Comparison of ENCODE assay signal across 1 cellular context in the genomic region with DNA sequence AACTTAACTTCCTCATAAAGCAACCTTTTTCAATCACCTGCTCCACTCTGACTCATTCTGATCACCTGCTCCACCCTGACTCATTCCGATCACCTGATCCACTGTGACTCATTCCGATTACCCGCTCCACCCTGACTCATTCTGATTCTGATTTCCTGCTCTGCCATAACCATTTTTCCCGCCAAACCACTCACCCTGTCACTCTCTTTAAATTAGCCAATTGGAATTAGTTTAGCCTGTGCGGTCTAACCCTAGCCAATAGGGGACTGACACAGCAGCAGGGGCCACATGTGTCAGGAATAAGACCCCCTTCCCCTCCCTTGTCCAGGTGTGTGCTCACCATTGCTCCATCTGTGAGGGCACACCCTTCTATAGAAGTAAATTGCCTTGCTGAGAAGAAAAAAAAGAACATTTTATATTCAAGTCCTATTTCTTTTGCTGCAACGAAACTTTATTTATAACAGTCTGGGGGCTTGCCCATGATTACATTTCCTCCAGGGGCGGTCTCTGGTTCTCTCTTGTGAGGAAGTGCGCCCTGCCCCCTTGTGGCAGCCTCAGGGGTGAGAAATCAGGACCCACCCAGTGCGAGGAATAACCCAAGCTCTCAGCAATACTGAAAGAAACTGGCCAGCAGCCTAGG.
A peak's percentile ranks its signal among the peaks of the same experiment; 100 is the strongest.
TF ChIP-seq lines count a peak whose summit lies in the region.
"Not testable (repeated sequence)": the region's sequence is repeated elsewhere in the genome, so short reads cannot be mapped to it uniquely, and the experiment has no call there.

No MANE protein-coding gene starts in this region.

TF ChIP-seq in K562, 482 proteins besides CTCF, POLR2A, EP300 and RAD21 (continues in another document):
- TF ChIP-seq FOSL1 (tag; conservative IDR thresholded peaks at IDR 0.05) (peak; percentile 94), CBFA2T3 (IDR thresholded peaks at IDR 0.05) (0 out of 2 replicates have a peak, but pooled peaks have one; percentile 10), MYBL2 (IDR thresholded peaks at IDR 0.05; ENCODE audit: low read depth) (peak; percentile 71), RAD51 (IDR thresholded peaks at IDR 0.05; ENCODE audit: borderline replicate concordance, low read depth) (peak; percentile 58), ZEB2 (IDR thresholded peaks at IDR 0.05) (peak; percentile 60; the same call in 1 of the 2 replicates), TAF9B (IDR thresholded peaks at IDR 0.05; ENCODE audit: partially characterized antibody) (peak; percentile 73), ATF7 (IDR thresholded peaks at IDR 0.05) (peak; percentile 42; the same call in 1 of the 2 replicates), JUN (IDR thresholded peaks at IDR 0.05; ENCODE audit: borderline replicate concordance, low read depth, low read length) (peak; percentile 79), SMARCE1 (IDR thresholded peaks at IDR 0.05) (0 out of 2 replicates have a peak, but pooled peaks have one; percentile 19), CBFA2T2 (conservative IDR thresholded peaks at IDR 0.05) (peak; percentile 28; the same call in 1 of the 2 replicates), SMARCA4 (IDR thresholded peaks at IDR 0.05) (0 out of 2 replicates have a peak, but pooled peaks have one; percentile 21), TOE1 (IDR thresholded peaks at IDR 0.05; ENCODE audit: borderline replicate concordance) (peak; percentile 67; the same call in 1 of the 2 replicates), TRIM24 (IDR thresholded peaks at IDR 0.05) (peak; percentile 89 to 92), ARID1B (IDR thresholded peaks at IDR 0.05) (peak; percentile 29; the same call in 1 of the 2 replicates), JUND (IDR thresholded peaks at IDR 0.05; ENCODE audit: borderline replicate concordance, low read depth, low read length) (peak; percentile 69; the same call in 1 of the 2 replicates), JUND (tag; IDR thresholded peaks at IDR 0.05; ENCODE audit: borderline replicate concordance, low read depth, low read length) (peak; percentile 59; the same call in 1 of the 3 replicates)
- TF ChIP-seq, protein P1, sequence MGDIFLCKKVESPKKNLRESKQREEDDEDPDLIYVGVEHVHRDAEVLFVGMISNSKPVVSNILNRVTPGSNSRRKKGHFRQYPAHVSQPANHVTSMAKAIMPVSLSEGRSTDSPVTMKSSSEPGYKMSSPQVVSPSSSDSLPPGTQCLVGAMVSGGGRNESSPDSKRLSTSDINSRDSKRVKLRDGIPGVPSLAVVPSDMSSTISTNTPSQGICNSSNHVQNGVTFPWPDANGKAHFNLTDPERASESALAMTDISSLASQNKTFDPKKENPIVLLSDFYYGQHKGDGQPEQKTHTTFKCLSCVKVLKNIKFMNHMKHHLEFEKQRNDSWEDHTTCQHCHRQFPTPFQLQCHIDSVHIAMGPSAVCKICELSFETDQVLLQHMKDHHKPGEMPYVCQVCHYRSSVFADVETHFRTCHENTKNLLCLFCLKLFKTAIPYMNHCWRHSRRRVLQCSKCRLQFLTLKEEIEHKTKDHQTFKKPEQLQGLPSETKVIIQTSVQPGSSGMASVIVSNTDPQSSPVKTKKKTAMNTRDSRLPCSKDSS (IDR thresholded peaks at IDR 0.05; ENCODE audit: low read depth, partially characterized antibody) = peak; percentile 21
- TF ChIP-seq, protein P2, sequence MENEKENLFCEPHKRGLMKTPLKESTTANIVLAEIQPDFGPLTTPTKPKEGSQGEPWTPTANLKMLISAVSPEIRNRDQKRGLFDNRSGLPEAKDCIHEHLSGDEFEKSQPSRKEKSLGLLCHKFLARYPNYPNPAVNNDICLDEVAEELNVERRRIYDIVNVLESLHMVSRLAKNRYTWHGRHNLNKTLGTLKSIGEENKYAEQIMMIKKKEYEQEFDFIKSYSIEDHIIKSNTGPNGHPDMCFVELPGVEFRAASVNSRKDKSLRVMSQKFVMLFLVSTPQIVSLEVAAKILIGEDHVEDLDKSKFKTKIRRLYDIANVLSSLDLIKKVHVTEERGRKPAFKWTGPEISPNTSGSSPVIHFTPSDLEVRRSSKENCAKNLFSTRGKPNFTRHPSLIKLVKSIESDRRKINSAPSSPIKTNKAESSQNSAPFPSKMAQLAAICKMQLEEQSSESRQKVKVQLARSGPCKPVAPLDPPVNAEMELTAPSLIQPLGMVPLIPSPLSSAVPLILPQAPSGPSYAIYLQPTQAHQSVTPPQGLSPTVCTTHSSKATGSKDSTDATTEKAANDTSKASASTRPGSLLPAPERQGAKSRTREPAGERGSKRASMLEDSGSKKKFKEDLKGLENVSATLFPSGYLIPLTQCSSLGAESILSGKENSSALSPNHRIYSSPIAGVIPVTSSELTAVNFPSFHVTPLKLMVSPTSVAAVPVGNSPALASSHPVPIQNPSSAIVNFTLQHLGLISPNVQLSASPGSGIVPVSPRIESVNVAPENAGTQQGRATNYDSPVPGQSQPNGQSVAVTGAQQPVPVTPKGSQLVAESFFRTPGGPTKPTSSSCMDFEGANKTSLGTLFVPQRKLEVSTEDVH (IDR thresholded peaks at IDR 0.05; ENCODE audit: low read depth, partially characterized antibody) = peak; percentile 85
- not testable (repeated sequence) for TF ChIP-seq MYBL2 (CRISPR knock-in tag; IDR thresholded peaks at IDR 0.05; ENCODE audit: borderline replicate concordance); JUN (CRISPR knock-in tag; IDR thresholded peaks at IDR 0.05; ENCODE audit: borderline replicate concordance); TOE1 (CRISPR knock-in tag; IDR thresholded peaks at IDR 0.05; ENCODE audit: borderline replicate concordance, low read depth)
- TF ChIP-seq, protein P3, sequence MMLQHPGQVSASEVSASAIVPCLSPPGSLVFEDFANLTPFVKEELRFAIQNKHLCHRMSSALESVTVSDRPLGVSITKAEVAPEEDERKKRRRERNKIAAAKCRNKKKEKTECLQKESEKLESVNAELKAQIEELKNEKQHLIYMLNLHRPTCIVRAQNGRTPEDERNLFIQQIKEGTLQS (IDR thresholded peaks at IDR 0.05) = peak; percentile 94
- TF ChIP-seq, protein P3 (CRISPR knock-in tag; conservative IDR thresholded peaks at IDR 0.05) = not testable (repeated sequence)
- TF ChIP-seq, protein P4, sequence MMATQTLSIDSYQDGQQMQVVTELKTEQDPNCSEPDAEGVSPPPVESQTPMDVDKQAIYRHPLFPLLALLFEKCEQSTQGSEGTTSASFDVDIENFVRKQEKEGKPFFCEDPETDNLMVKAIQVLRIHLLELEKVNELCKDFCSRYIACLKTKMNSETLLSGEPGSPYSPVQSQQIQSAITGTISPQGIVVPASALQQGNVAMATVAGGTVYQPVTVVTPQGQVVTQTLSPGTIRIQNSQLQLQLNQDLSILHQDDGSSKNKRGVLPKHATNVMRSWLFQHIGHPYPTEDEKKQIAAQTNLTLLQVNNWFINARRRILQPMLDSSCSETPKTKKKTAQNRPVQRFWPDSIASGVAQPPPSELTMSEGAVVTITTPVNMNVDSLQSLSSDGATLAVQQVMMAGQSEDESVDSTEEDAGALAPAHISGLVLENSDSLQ (IDR thresholded peaks at IDR 0.05) = peak; percentile 92
- TF ChIP-seq, protein P5, sequence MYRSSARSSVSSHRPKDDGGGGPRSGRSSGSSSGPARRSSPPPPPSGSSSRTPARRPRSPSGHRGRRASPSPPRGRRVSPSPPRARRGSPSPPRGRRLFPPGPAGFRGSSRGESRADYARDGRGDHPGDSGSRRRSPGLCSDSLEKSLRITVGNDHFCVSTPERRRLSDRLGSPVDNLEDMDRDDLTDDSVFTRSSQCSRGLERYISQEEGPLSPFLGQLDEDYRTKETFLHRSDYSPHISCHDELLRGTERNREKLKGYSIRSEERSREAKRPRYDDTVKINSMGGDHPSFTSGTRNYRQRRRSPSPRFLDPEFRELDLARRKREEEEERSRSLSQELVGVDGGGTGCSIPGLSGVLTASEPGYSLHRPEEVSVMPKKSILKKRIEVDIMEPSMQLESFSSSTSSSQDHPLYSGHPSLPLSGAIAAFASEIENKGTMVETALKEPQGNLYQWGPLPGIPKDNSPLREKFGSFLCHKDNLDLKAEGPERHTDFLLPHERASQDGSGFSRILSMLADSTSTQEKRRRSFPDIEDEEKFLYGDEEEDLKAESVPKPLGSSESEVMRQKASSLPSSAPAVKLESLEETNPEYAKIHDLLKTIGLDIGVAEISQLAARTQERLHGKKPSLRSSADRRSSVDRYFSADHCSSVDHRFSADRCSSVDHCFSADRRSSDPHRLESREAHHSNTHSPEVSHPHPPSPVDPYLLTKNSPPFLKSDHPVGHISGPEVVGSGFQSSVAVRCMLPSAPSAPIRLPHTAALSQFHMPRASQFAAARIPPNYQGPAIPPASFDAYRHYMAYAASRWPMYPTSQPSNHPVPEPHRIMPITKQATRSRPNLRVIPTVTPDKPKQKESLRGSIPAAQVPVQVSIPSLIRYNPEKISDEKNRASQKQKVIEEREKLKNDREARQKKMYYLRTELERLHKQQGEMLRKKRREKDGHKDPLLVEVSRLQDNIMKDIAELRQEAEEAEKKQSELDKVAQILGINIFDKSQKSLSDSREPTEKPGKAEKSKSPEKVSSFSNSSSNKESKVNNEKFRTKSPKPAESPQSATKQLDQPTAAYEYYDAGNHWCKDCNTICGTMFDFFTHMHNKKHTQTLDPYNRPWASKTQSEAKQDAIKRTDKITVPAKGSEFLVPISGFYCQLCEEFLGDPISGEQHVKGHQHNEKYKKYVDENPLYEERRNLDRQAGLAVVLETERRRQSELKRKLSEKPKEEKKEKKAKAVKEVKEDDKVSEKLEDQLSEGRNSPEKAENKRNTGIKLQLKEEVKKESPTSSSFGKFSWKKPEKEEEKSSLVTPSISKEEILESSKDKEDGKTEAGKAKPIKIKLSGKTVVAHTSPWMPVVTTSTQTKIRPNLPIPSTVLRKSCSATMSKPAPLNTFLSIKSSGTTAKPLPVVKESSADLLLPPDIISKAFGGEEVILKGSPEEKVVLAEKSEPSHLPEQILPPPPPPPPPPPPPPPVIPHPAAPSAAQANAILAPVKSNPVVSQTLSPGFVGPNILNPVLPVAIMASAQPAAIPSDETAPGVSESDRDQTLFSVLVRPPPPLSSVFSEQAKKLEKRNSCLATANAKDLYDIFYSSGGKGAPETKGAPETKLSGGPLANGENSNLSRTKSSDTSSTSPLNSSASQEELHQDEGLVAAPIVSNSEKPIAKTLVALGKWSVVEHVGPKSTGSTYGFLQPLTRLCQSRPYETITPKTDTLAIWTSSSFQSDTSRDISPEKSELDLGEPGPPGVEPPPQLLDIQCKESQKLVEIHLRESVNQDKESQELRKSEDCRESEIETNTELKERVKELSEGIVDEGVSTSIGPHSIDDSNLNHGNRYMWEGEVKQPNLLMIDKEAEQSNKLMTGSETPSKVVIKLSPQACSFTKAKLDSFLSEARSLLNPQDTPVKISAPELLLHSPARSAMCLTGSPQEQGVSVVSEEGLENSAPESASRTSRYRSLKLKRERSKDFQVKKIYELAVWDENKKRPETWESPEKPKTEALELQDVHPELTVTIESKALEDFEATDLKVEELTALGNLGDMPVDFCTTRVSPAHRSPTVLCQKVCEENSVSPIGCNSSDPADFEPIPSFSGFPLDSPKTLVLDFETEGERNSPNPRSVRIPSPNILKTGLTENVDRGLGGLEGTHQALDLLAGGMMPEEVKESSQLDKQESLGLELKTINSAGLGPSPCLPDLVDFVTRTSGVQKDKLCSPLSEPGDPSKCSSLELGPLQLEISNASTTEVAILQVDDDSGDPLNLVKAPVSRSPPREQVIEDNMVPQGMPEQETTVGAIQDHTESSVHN (IDR thresholded peaks at IDR 0.05; ENCODE audit: borderline replicate concordance in 1 of 2, low read depth in 1 of 2) = peak in 1 of 2 experiments; percentile 86; a peak in 2 of 4 replicates
- TF ChIP-seq, protein P6, sequence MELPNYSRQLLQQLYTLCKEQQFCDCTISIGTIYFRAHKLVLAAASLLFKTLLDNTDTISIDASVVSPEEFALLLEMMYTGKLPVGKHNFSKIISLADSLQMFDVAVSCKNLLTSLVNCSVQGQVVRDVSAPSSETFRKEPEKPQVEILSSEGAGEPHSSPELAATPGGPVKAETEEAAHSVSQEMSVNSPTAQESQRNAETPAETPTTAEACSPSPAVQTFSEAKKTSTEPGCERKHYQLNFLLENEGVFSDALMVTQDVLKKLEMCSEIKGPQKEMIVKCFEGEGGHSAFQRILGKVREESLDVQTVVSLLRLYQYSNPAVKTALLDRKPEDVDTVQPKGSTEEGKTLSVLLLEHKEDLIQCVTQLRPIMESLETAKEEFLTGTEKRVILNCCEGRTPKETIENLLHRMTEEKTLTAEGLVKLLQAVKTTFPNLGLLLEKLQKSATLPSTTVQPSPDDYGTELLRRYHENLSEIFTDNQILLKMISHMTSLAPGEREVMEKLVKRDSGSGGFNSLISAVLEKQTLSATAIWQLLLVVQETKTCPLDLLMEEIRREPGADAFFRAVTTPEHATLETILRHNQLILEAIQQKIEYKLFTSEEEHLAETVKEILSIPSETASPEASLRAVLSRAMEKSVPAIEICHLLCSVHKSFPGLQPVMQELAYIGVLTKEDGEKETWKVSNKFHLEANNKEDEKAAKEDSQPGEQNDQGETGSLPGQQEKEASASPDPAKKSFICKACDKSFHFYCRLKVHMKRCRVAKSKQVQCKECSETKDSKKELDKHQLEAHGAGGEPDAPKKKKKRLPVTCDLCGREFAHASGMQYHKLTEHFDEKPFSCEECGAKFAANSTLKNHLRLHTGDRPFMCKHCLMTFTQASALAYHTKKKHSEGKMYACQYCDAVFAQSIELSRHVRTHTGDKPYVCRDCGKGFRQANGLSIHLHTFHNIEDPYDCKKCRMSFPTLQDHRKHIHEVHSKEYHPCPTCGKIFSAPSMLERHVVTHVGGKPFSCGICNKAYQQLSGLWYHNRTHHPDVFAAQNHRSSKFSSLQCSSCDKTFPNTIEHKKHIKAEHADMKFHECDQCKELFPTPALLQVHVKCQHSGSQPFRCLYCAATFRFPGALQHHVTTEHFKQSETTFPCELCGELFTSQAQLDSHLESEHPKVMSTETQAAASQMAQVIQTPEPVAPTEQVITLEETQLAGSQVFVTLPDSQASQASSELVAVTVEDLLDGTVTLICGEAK (IDR thresholded peaks at IDR 0.05) = peak; percentile 77
- TF ChIP-seq, protein P6 (CRISPR knock-in tag; IDR thresholded peaks at IDR 0.05) = not testable (repeated sequence)
